ENCODE assay signal across 14 cellular contexts in genomic region chr9:15735083-15735974, GRCh38.
DNase-seq lines count a peak whose midpoint lies in the region; ATAC-seq and TF ChIP-seq lines count a peak whose summit lies in the region.
"Had no signal": no experiment of that assay in that cellular context is flagged by ENCODE, and none has a peak within 500 bp of the region (broad histone marks: within the 10 kb centered on the region; RNA-seq: fewer than 3 reads in every experiment).

No MANE protein-coding gene starts in this region.

- TF ChIP-seq CTCF in HEK293 (tag by site-specific recombination; IDR thresholded peaks at IDR 0.05) (no peak), hepatocyte (IDR thresholded peaks at IDR 0.05; ENCODE audit: poor library complexity) (no peak), Caco-2 (IDR thresholded peaks at IDR 0.05; ENCODE audit: insufficient read depth in 1 of 2, low read depth in 1 of 2, low read length in 1 of 2, severe bottlenecking in 1 of 2, unreplicated experiment in 1 of 2) (no peak)

- POLR2A ChIA-PET in HEK293 (lab: Yijun Ruan, JAX): no interaction called here
- POLR2A ChIA-PET in Caco-2 (lab: Charles Lee): no interaction called here

- H3K4me1 ChIP-seq in HEK293 (ENCODE audit: control insufficient read depth, insufficient read depth, low read length) (no peaks in the 10 kb centered on the region; the same call in 1 of the 2 replicates), hepatocyte (ENCODE audit: insufficient read depth) (peaks cover 6% of the 10 kb centered on the region), Caco-2 (no peaks in the 10 kb centered on the region)
- H3K4me1 ChIP-seq: BLaER1 had no signal

- 59% methylated on average over 6 of the region's 6 CpGs for WGBS in hepatocyte (ENCODE audit: low lambda C conversion rate, missing lambda C conversion rate)

- H3K9me3 ChIP-seq in HEK293 (ENCODE audit: control insufficient read depth, insufficient read depth, low read depth, low read length) (no peaks in the 10 kb centered on the region), hepatocyte (ENCODE audit: low read depth) (no peaks in the 10 kb centered on the region), Caco-2 (no peaks in the 10 kb centered on the region)
- H3K9me3 ChIP-seq: BLaER1 had no signal

- H3K9me3 Mint-ChIP-seq in Caco-2 (ENCODE audit: unreplicated experiment): no peaks in the 10 kb centered on the region
- H3K9me3 Mint-ChIP-seq in activated T-helper 17 cell treated with anti-CD3 and anti-CD28 coated beads, Interleukin-2, amount 50 U/mL, for 72 hours: no peaks in the 10 kb centered on the region
- H3K9me3 Mint-ChIP-seq: naive thymus-derived CD8-positive, alpha-beta T cell had no signal

- H3K4me3 Mint-ChIP-seq in Caco-2 (ENCODE audit: unreplicated experiment): no peak overlapping the region
- no peak overlapping the region for H3K4me3 Mint-ChIP-seq in activated T-helper 17 cell treated with anti-CD3 and anti-CD28 coated beads, Interleukin-2, amount 50 U/mL, for 72 hours
- H3K4me3 Mint-ChIP-seq: naive thymus-derived CD8-positive, alpha-beta T cell had no signal

- no peaks in the 10 kb centered on the region for H3K4me1 Mint-ChIP-seq in Caco-2 (ENCODE audit: low read depth, unreplicated experiment)
- H3K4me1 Mint-ChIP-seq in activated T-helper 17 cell treated with anti-CD3 and anti-CD28 coated beads, Interleukin-2, amount 50 U/mL, for 72 hours: no peaks in the 10 kb centered on the region
- H3K4me1 Mint-ChIP-seq: naive thymus-derived CD8-positive, alpha-beta T cell had no signal

- H4K20me1 ChIP-seq in hepatocyte (ENCODE audit: insufficient read depth, poor library complexity, severe bottlenecking): no peaks in the 10 kb centered on the region
- H4K20me1 ChIP-seq: BLaER1 had no signal

- no peaks in the 10 kb centered on the region for H3K36me3 Mint-ChIP-seq in Caco-2 (ENCODE audit: insufficient read depth, unreplicated experiment)
- no peaks in the 10 kb centered on the region for H3K36me3 Mint-ChIP-seq in activated T-helper 17 cell treated with anti-CD3 and anti-CD28 coated beads, Interleukin-2, amount 50 U/mL, for 72 hours (ENCODE audit: low read depth)

- H3K27me3 Mint-ChIP-seq in Caco-2 (ENCODE audit: insufficient read depth, unreplicated experiment): no peaks in the 10 kb centered on the region
- no peaks in the 10 kb centered on the region for H3K27me3 Mint-ChIP-seq in activated T-helper 17 cell treated with anti-CD3 and anti-CD28 coated beads, Interleukin-2, amount 50 U/mL, for 72 hours
- H3K27me3 Mint-ChIP-seq: naive thymus-derived CD8-positive, alpha-beta T cell had no signal

- H3K4me3 ChIP-seq in HEK293 (ENCODE audit: low read depth, low read length) (no peak overlapping the region), hepatocyte (no peak overlapping the region), Caco-2 (ENCODE audit: low read depth, low read length) (no peak overlapping the region)
- H3K4me3 ChIP-seq: BLaER1 had no signal

- DNase-seq in A172 (ENCODE audit: low spot score) (peak; percentile 89), amniotic stem cell (lab: John Stamatoyannopoulos, UW) (peak; percentile 64), hepatocyte (ENCODE audit: low spot score) (peak; percentile 62), Caco-2 (no peak), NCI-H1694 treated with DMSO at 0.1 percent for 48 hours (lab: John Stamatoyannopoulos, UW) (no peak), HuH-7.5 (ENCODE audit: low spot score) (no peak)
- DNase-seq: activated T-cell treated with anti-CD3 and anti-CD28 coated beads for 4 hours; naive thymus-derived CD8-positive, alpha-beta T cell; NCI-H69; stimulated activated CD4-positive, alpha-beta T cell treated with anti-CD3 and anti-CD28 coated beads, Interleukin-4, amount 100 ng/mL, for 4 hours had no signal

- H3K9me2 ChIP-seq in hepatocyte (replicated peaks; ENCODE audit: insufficient read depth): no peaks in the 10 kb centered on the region

- CTCF ChIA-PET in HEK293 (lab: Yijun Ruan, JAX): interaction anchor here (1.1 kb wide), 1 partner anchor 21 kb away, joined by 4 read pairs; no protein-coding TSS in a partner anchor
- CTCF ChIA-PET in Caco-2 (lab: Charles Lee): no interaction called here

- no peak for ATAC-seq in activated T-helper 17 cell treated with anti-CD3 and anti-CD28 coated beads, Interleukin-2, amount 50 U/mL, for 72 hours (replicated peaks)
- ATAC-seq: naive thymus-derived CD8-positive, alpha-beta T cell had no signal

- intact Hi-C loops in Caco-2 (cut with micrococcal nuclease; ENCODE audit: unreplicated experiment): no loop called here

- no peak overlapping the region for H2AFZ ChIP-seq in hepatocyte

- BruUV-seq in Caco-2 (replicated peaks; lab: Mats Ljungman, UMichigan): no TSS peak

- no peak overlapping the region for H3K27ac Mint-ChIP-seq in Caco-2 (ENCODE audit: unreplicated experiment)
- H3K27ac Mint-ChIP-seq in activated T-helper 17 cell treated with anti-CD3 and anti-CD28 coated beads, Interleukin-2, amount 50 U/mL, for 72 hours: no peak overlapping the region
- H3K27ac Mint-ChIP-seq: naive thymus-derived CD8-positive, alpha-beta T cell had no signal

- H3K27ac ChIP-seq in HEK293 (ENCODE audit: extremely low read depth, low read depth, low read length) (no peak overlapping the region), hepatocyte (peak overlapping the region; percentile 21)
- H3K27ac ChIP-seq: BLaER1, KMS-11 had no signal

- H3K4me2 ChIP-seq in hepatocyte: no peak overlapping the region
- H3K4me2 ChIP-seq: BLaER1, KMS-11 had no signal

- H3K79me2 ChIP-seq in hepatocyte: no peaks in the 10 kb centered on the region

- no peaks in the 10 kb centered on the region for H3K27me3 ChIP-seq in hepatocyte
- H3K27me3 ChIP-seq in Caco-2 (replicated peaks; ENCODE audit: control insufficient read depth, insufficient read depth, low read length): no peaks in the 10 kb centered on the region
- H3K27me3 ChIP-seq: BLaER1 had no signal

- no peaks in the 10 kb centered on the region for H3K36me3 ChIP-seq in HEK293 (ENCODE audit: control insufficient read depth in 2 of 2, insufficient read depth in 1 of 2, low read length in 2 of 2)
- H3K36me3 ChIP-seq in hepatocyte (replicated peaks; ENCODE audit: insufficient read depth, low read depth): no peaks in the 10 kb centered on the region
- no peaks in the 10 kb centered on the region for H3K36me3 ChIP-seq in Caco-2 (ENCODE audit: control insufficient read depth, insufficient read depth, low read length)
- H3K36me3 ChIP-seq: BLaER1 had no signal

TF ChIP-seq in HEK293, 187 proteins besides CTCF, POLR2A, EP300 and RAD21:
- TF ChIP-seq ZNF366 (tag by site-specific recombination; conservative IDR thresholded peaks at IDR 0.05) (peak; percentile 60), ZEB2 (tag by site-specific recombination; IDR thresholded peaks at IDR 0.05) (0 out of 2 replicates have a peak, but pooled peaks have one; percentile 15), SP7 (tag by site-specific recombination; IDR thresholded peaks at IDR 0.05) (0 out of 2 replicates have a peak, but pooled peaks have one; percentile 34), PRDM6 (tag by site-specific recombination; IDR thresholded peaks at IDR 0.05) (peak; percentile 60), ZNF585B (tag by site-specific recombination; IDR thresholded peaks at IDR 0.05) (no peak)

Comparison
In these comparisons a context has a peak if more than half of its experiments do, and no peak if none do; other contexts are left out.
1. DNase-seq: peak in A172 (single experiment), amniotic stem cell (single experiment) and hepatocyte (single experiment); none in Caco-2 (0 of 2), NCI-H1694 treated with DMSO at 0.1 percent for 48 hours (single experiment) and HuH-7.5 (single experiment).